In genomic region chr5:108481355-108481931, GRCh38 we compare ENCODE assay signal across 8 cellular contexts.
DNase-seq lines count a peak whose midpoint lies in the region; ATAC-seq and TF ChIP-seq lines count a peak whose summit lies in the region.

No MANE protein-coding gene starts in this region.

- no peak overlapping the region for H3K27ac Mint-ChIP-seq in T-helper 17 cell

- TF ChIP-seq CTCF in PC-3 (conservative IDR thresholded peaks at IDR 0.05; ENCODE audit: low read depth, low read length), result peak; percentile 87
- peak; percentile 44 for TF ChIP-seq CTCF in fibroblast of pulmonary artery (IDR thresholded peaks at IDR 0.05; ENCODE audit: low read length, missing control alignments)

- H3K9ac ChIP-seq in PC-3 (ENCODE audit: low read length), result no peak overlapping the region

- CTCF ChIA-PET in PC-3 (lab: Charles Lee), result interaction anchor here (0.5 kb wide), 1 partner anchor 14 kb away, joined by 7 read pairs; no protein-coding TSS in a partner anchor

- H3K4me2 ChIP-seq in PC-3 (ENCODE audit: low read length), result peak overlapping the region; percentile 59

- H3F3A ChIP-seq in PC-3 (ENCODE audit: low read length, unreplicated experiment), result no peaks in the 10 kb centered on the region

- no peaks in the 10 kb centered on the region for H3K79me2 ChIP-seq in PC-3 (ENCODE audit: low read length)

- peaks cover 15% of the 10 kb centered on the region for H3K27me3 Mint-ChIP-seq in T-helper 17 cell

- no peak overlapping the region for H3K4me3 Mint-ChIP-seq in T-helper 17 cell

- ATAC-seq in HG02678 (IDR thresholded peaks at IDR 0.05; ENCODE audit: unreplicated experiment) (peak; percentile 49), PC-3 (peak; percentile 91), T-helper 17 cell (no peak), GM18511 (IDR thresholded peaks at IDR 0.05; ENCODE audit: unreplicated experiment) (no peak), HG03469 (IDR thresholded peaks at IDR 0.05; ENCODE audit: unreplicated experiment) (no peak)

- peaks cover 20% of the 10 kb centered on the region for H3K27me3 ChIP-seq in PC-3 (ENCODE audit: low read length)

- no peaks in the 10 kb centered on the region for H3K36me3 ChIP-seq in PC-3 (ENCODE audit: low read depth, low read length)

- H3K9me3 ChIP-seq in PC-3 (ENCODE audit: low read length) (no peaks in the 10 kb centered on the region), T-helper 17 cell (ENCODE audit: control insufficient read depth, low read length, poor library complexity, severe bottlenecking) (no peaks in the 10 kb centered on the region)

- DNase-seq in GM03348 (ENCODE audit: low spot score), result peak; percentile 49
- DNase-seq in PC-3, result peak; percentile 82
- peak; percentile 46 for DNase-seq in fibroblast of pulmonary artery (ENCODE audit: low read depth)
- no peak for DNase-seq in T-helper 17 cell
- DNase-seq in GM19238 (ENCODE audit: insufficient read length, low spot score), result no peak

- peak overlapping the region; percentile 34 for H2AFZ ChIP-seq in PC-3 (ENCODE audit: low read length)

- no peaks in the 10 kb centered on the region for H4K20me1 ChIP-seq in PC-3 (ENCODE audit: low read length)

- POLR2A ChIA-PET in PC-3 (lab: Charles Lee; ENCODE audit: unreplicated experiment), result no interaction called here

- no peaks in the 10 kb centered on the region for H3K4me1 Mint-ChIP-seq in T-helper 17 cell

- no peaks in the 10 kb centered on the region for H3K4me1 ChIP-seq in PC-3 (ENCODE audit: insufficient read depth, low read length)

- H3K27ac ChIP-seq in PC-3 (ENCODE audit: low read length), result no peak overlapping the region

- BruUV-seq in PC-3 (replicated peaks; lab: Mats Ljungman, UMichigan), result no TSS peak

- no peaks in the 10 kb centered on the region for H3K36me3 Mint-ChIP-seq in T-helper 17 cell (ENCODE audit: low read depth)

- H3K4me3 ChIP-seq in PC-3 (ENCODE audit: low read length), result peak overlapping the region; percentile 22; the same call in 1 of the 2 replicates
- H3K4me3 ChIP-seq in fibroblast of pulmonary artery (replicated peaks; ENCODE audit: low read depth, low read length), result no peak overlapping the region

- no peaks in the 10 kb centered on the region for H3K9me2 ChIP-seq in PC-3 (replicated peaks; ENCODE audit: low read length)

- intact Hi-C loops in PC-3 (cut with micrococcal nuclease), result loop anchor here (1.0 kb wide), 2 partner anchors 41 to 1933 kb away; no protein-coding TSS in a partner anchor

Comparison
In these comparisons a context has a peak if more than half of its experiments do, and no peak if none do; other contexts are left out.
1. DNase-seq: peak in GM03348 (single experiment), PC-3 (single experiment) and fibroblast of pulmonary artery (single experiment); none in T-helper 17 cell (0 of 3) and GM19238 (single experiment).
2. ATAC-seq: peak in HG02678 (single experiment) and PC-3 (single experiment); none in T-helper 17 cell (single experiment), GM18511 (single experiment) and HG03469 (single experiment).